11 cellular contexts compared by ENCODE assay signal in the genomic region with DNA sequence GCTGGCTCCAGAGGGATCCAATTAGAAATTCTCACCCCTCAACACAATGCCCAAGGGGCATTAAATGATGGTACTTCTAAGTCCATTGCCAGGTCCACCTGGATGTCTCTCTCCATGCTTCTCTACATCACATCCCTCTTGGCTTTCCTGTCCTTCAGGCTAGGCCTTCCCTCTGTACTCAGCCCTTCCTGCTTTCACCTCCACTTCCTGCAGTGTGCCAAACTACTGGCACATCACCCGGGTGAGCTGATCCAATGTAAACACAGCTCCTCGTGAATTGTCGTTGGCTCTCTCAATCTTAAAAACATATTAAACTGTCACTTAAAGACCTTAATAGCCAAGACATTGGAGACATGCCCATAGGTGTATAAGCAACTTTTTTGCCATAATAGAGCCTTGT. TPM values are rescaled to one million over a fixed set of nuclear protein-coding genes. Genes with fewer than 3 reads are reported as not detected.
DNase-seq lines count a peak whose midpoint lies in the region; ATAC-seq and TF ChIP-seq lines count a peak whose summit lies in the region.
"Had no signal": no experiment of that assay in that cellular context is flagged by ENCODE, and none has a peak within 500 bp of the region (broad histone marks: within the 10 kb centered on the region; RNA-seq: fewer than 3 reads in every experiment).

No MANE protein-coding gene starts in this region.

- H3K4me1 ChIP-seq in Panc1 (ENCODE audit: control insufficient read depth, insufficient read depth, low read length) = peaks cover 60% of the 10 kb centered on the region
- peaks cover 38 to 78% (median 57%) of the 10 kb centered on the region in 4 donors for H3K4me1 ChIP-seq in stomach

- no peak for TF ChIP-seq EP300 in stomach (IDR thresholded peaks at IDR 0.05)

- TF ChIP-seq POLR2A in stomach (IDR thresholded peaks at IDR 0.05) = no peak

- H3K27ac ChIP-seq in Panc1 (ENCODE audit: low read length) (peak overlapping the region; percentile 81), stomach (peak overlapping the region; percentile 34 to 80 (median 77))
- H3K27ac ChIP-seq: 22Rv1, RWPE1 had no signal

- 8 to 20% (median 12%) methylated on average over 3 of the region's 3 CpGs for WGBS in stomach, 5 donors

- no TSS peak for BruUV-seq in Panc1 (replicated peaks; lab: Mats Ljungman, UMichigan)

- H3K36me3 Mint-ChIP-seq in activated naive CD4-positive, alpha-beta T cell treated with anti-CD3 and anti-CD28 coated beads for 36 hours (ENCODE audit: low read depth) = no peaks in the 10 kb centered on the region

- peak; percentile 11 for DNase-seq in DMS 273 (lab: John Stamatoyannopoulos, UW; ENCODE audit: unreplicated experiment)
- DNase-seq in DMS 273 treated with DMSO at 0.1 percent for 48 hours (lab: John Stamatoyannopoulos, UW) = no peak
- DNase-seq in Panc1 (ENCODE audit: low read depth, low spot score) = no peak
- peak; percentile 48 to 78 for DNase-seq in left colon
- DNase-seq in stomach = peak; percentile 68
- no peak for DNase-seq in AG20443 (ENCODE audit: low spot score)
- no peak for DNase-seq in activated naive CD4-positive, alpha-beta T cell treated with anti-CD3 and anti-CD28 coated beads for 36 hours
- DNase-seq: activated gamma-delta T cell had no signal

- H3K4me1 Mint-ChIP-seq in activated naive CD4-positive, alpha-beta T cell treated with anti-CD3 and anti-CD28 coated beads for 36 hours (ENCODE audit: low read depth) = peaks cover 10% of the 10 kb centered on the region

- H3K9me3 Mint-ChIP-seq in activated naive CD4-positive, alpha-beta T cell treated with anti-CD3 and anti-CD28 coated beads for 36 hours = no peaks in the 10 kb centered on the region

- no peak for ATAC-seq in Panc1
- ATAC-seq in left colon = peak; percentile 70
- no peak for ATAC-seq in GM21529 (IDR thresholded peaks at IDR 0.05; ENCODE audit: unreplicated experiment)

- intact Hi-C loops in Panc1 (cut with micrococcal nuclease; ENCODE audit: unreplicated experiment) (no loop called here), left colon (cut with DNase I, micrococcal nuclease) (no loop called here), stomach (cut with DNase I; ENCODE audit: low total_unique reads) (no loop called here)
- intact Hi-C loops in activated naive CD4-positive, alpha-beta T cell treated with anti-CD3 and anti-CD28 coated beads for 36 hours (cut with micrococcal nuclease) = no loop called here

- no peaks in the 10 kb centered on the region for H3K27me3 ChIP-seq in Panc1 (ENCODE audit: control insufficient read depth, insufficient read depth, low read length)
- H3K27me3 ChIP-seq in stomach = no peaks in the 10 kb centered on the region

- H3K27ac Mint-ChIP-seq in activated naive CD4-positive, alpha-beta T cell treated with anti-CD3 and anti-CD28 coated beads for 36 hours = no peak overlapping the region

- in situ Hi-C loops in Panc1 (cut with HindIII; ENCODE audit: low pct_unique_long_range_greater_than_20kb, low sequenced_read_pairs) = no loop called here

- no peak overlapping the region for H3K4me3 Mint-ChIP-seq in activated naive CD4-positive, alpha-beta T cell treated with anti-CD3 and anti-CD28 coated beads for 36 hours

- H3K9me3 ChIP-seq in Panc1 (ENCODE audit: control insufficient read depth, insufficient read depth, low read depth, low read length) (no peaks in the 10 kb centered on the region), stomach (no peaks in the 10 kb centered on the region)

- no peaks in the 10 kb centered on the region; the same call in 1 of the 2 replicates for H3K36me3 ChIP-seq in Panc1 (ENCODE audit: control insufficient read depth, insufficient read depth, low read length)
- H3K36me3 ChIP-seq in stomach = no peaks in the 10 kb centered on the region

- CTCF ChIA-PET in Panc1 (lab: Charles Lee) = interaction anchor here (0.7 kb wide), 1 partner anchor 36 kb away, joined by 3 read pairs; no protein-coding TSS in a partner anchor
- CTCF ChIA-PET in activated naive CD4-positive, alpha-beta T cell treated with anti-CD3 and anti-CD28 coated beads for 36 hours (lab: Charles Lee) = no interaction called here

- H3K4me3 ChIP-seq in Panc1 (ENCODE audit: low read depth in 2 of 2, low read length in 2 of 2) = no peak overlapping the region
- H3K4me3 ChIP-seq in stomach = peak overlapping the region in 2 of 4 donors; percentile 41 to 45

- peaks cover 4% of the 10 kb centered on the region for H3K27me3 Mint-ChIP-seq in activated naive CD4-positive, alpha-beta T cell treated with anti-CD3 and anti-CD28 coated beads for 36 hours (ENCODE audit: low read depth)

- no peak for TF ChIP-seq CTCF in Panc1 (IDR thresholded peaks at IDR 0.05)
- TF ChIP-seq CTCF in stomach (IDR thresholded peaks at IDR 0.05) = no peak

- POLR2A ChIA-PET in Panc1 (lab: Charles Lee) = no interaction called here

RNA-seq across cellular contexts. Expression of a gene that starts 4.0 kb away (rescaled TPM):
- total RNA-seq in Panc1 (2021; ENCODE audit: unreplicated experiment) (24.8 TPM), left colon (1 to 10 TPM; 5.8 to 7.1 TPM), stomach (10 to 100 TPM in 3 of 5 donors, under 1 TPM in 2; 0.58 to 42.3 (median 17.4) TPM)
- 37.8 TPM for polyA plus RNA-seq in Panc1 (2012; ENCODE audit: insufficient read length)
- polyA plus RNA-seq in stomach = 10 to 100 TPM; 21.0 to 60.2 (median 45.5) TPM
- total RNA-seq in activated naive CD4-positive, alpha-beta T cell treated with anti-CD3 and anti-CD28 coated beads for 36 hours = under 1 TPM; 0.81 to 0.94 TPM

Comparison
In these comparisons a context has a peak if more than half of its experiments do, and no peak if none do; other contexts are left out.
1. DNase-seq: peak in DMS 273 (single experiment), left colon (2 of 2) and stomach (single experiment); none in DMS 273 treated with DMSO at 0.1 percent for 48 hours (single experiment), Panc1 (single experiment), AG20443 (single experiment) and activated naive CD4-positive, alpha-beta T cell treated with anti-CD3 and anti-CD28 coated beads for 36 hours (single experiment).